Comparison of ENCODE assay signal across 21 cellular contexts in genomic region chr2:61952291-61952690, GRCh38. TPM values are rescaled to one million over a fixed set of nuclear protein-coding genes. Genes with fewer than 3 reads are reported as not detected.
A peak's percentile ranks its signal among the peaks of the same experiment; 100 is the strongest.
DNase-seq lines count a peak whose midpoint lies in the region; ATAC-seq and TF ChIP-seq lines count a peak whose summit lies in the region.
"Had no signal": no experiment of that assay in that cellular context is flagged by ENCODE, and none has a peak within 500 bp of the region (broad histone marks: within the 10 kb centered on the region; RNA-seq: fewer than 3 reads in every experiment).

No MANE protein-coding gene starts in this region.

- DNase-seq in GM23248, result peak; percentile 57
- DNase-seq in RKO (ENCODE audit: low spot score), result peak; percentile 21
- DNase-seq in endodermal cell, result no peak
- DNase-seq in mesenchymal stem cell, result no peak
- no peak for DNase-seq in activated T-cell treated with anti-CD3 and anti-CD28 coated beads, Interleukin-2, amount 50 U/mL, for 72 hours
- DNase-seq in NCI-H187 treated with DMSO at 0.1 percent for 48 hours (lab: John Stamatoyannopoulos, UW), result no peak
- no peak for DNase-seq in putamen (ENCODE audit: low spot score)
- DNase-seq: AML-193; CD4-positive, alpha-beta T cell; DMS53; GDM1; GOT3; NCI-H1105; NCI-H1436 treated with DMSO at 0.1 percent for 48 hours; NCI-H1930; NCI-H526 treated with DMSO at 0.1 percent for 48 hours; SHP77 treated with DMSO at 0.1 percent for 48 hours had no signal

- no peak overlapping the region for H3K4me2 ChIP-seq in GM23248 (ENCODE audit: unreplicated experiment)
- H3K4me2 ChIP-seq in mesenchymal stem cell (ENCODE audit: low read length, poor library complexity, severe bottlenecking), result no peak overlapping the region
- H3K4me2 ChIP-seq: A549; BLaER1 treated with 17β-estradiol and CSF1 and Interleukin-3, amounts not matched to agents 10 nM and 100 nM had no signal

- H4K8ac ChIP-seq in mesenchymal stem cell (ENCODE audit: low read length), result no peak overlapping the region

- no peak for ATAC-seq in activated T-cell treated with anti-CD3 and anti-CD28 coated beads, Interleukin-2, amount 50 U/mL, for 72 hours (replicated peaks in 1 of 2)
- ATAC-seq: A549 had no signal

- H3K79me2 ChIP-seq in GM23248 (ENCODE audit: insufficient read depth), result no peaks in the 10 kb centered on the region

- H3K9me3 ChIP-seq in GM23248 (ENCODE audit: low read depth) (no peaks in the 10 kb centered on the region), endodermal cell (ENCODE audit: control insufficient read depth, low read length) (peaks cover 16% of the 10 kb centered on the region), mesenchymal stem cell (ENCODE audit: control insufficient read depth, low read length) (peaks cover 13% of the 10 kb centered on the region)

- no peak overlapping the region for H2BK5ac ChIP-seq in mesenchymal stem cell (ENCODE audit: low read depth, low read length, poor library complexity, severe bottlenecking)

- H3K4me1 Mint-ChIP-seq in endodermal cell, result no peaks in the 10 kb centered on the region
- H3K4me1 Mint-ChIP-seq in activated T-cell treated with anti-CD3 and anti-CD28 coated beads, Interleukin-2, amount 50 U/mL, for 72 hours (ENCODE audit: low read depth), result peaks cover 5% of the 10 kb centered on the region

- H3K4me1 ChIP-seq in GM23248 (ENCODE audit: insufficient read depth) (no peaks in the 10 kb centered on the region), endodermal cell (ENCODE audit: control insufficient read depth, insufficient read depth, low read length) (no peaks in the 10 kb centered on the region), mesenchymal stem cell (ENCODE audit: control insufficient read depth, insufficient read depth, low read depth, low read length) (peaks cover 2% of the 10 kb centered on the region)

- H3K4me3 ChIP-seq in GM23248 (no peak overlapping the region), endodermal cell (ENCODE audit: low read length) (peak overlapping the region; percentile 11), mesenchymal stem cell (ENCODE audit: insufficient read depth in 1 of 2, low read depth in 1 of 2, low read length in 2 of 2) (no peak overlapping the region)
- H3K4me3 ChIP-seq: A549; BLaER1 treated with 17β-estradiol and CSF1 and Interleukin-3, amounts not matched to agents 10 nM and 100 nM; HAP-1 had no signal

- 88 to 94% methylated on average over 1 of the region's 1 CpG for WGBS in GM23248 (ENCODE audit: low coverage in 1 of 2, low lambda C conversion rate in 2 of 2, missing lambda C conversion rate in 2 of 2), 2 experiments
- 60 to 91% methylated on average over 1 of the region's 1 CpG for WGBS in endodermal cell (ENCODE audit: insufficient coverage in 1 of 2, insufficient read length in 1 of 2), 2 experiments
- WGBS in mesenchymal stem cell, result 100% methylated on average over 1 of the region's 1 CpG

- H3K23ac ChIP-seq in mesenchymal stem cell (ENCODE audit: low read length in 2 of 2), result no peak overlapping the region

- no peak overlapping the region for H2AK5ac ChIP-seq in mesenchymal stem cell (ENCODE audit: low read length, severe bottlenecking)

- H3K9ac ChIP-seq in GM23248 (no peak overlapping the region), endodermal cell (ENCODE audit: extremely low read depth, low read length, poor library complexity, severe bottlenecking) (no peak overlapping the region), mesenchymal stem cell (ENCODE audit: low read length) (no peak overlapping the region)
- H3K9ac ChIP-seq: BLaER1 treated with 17β-estradiol and CSF1 and Interleukin-3, amounts not matched to agents 10 nM and 100 nM had no signal

- H2BK12ac ChIP-seq in mesenchymal stem cell (ENCODE audit: low read length in 2 of 2), result no peak overlapping the region

- peaks cover 17% of the 10 kb centered on the region for H3K36me3 Mint-ChIP-seq in endodermal cell (ENCODE audit: low read depth)
- H3K36me3 Mint-ChIP-seq in activated T-cell treated with anti-CD3 and anti-CD28 coated beads, Interleukin-2, amount 50 U/mL, for 72 hours (ENCODE audit: insufficient read depth in 2 of 2), result peaks cover 1 to 3% of the 10 kb centered on the region in 2 donors

- H3K9me2 ChIP-seq in GM23248 (ENCODE audit: insufficient read depth), result no peaks in the 10 kb centered on the region

- no peak overlapping the region for H3K14ac ChIP-seq in mesenchymal stem cell (ENCODE audit: low read length in 2 of 2)

- H4K20me1 ChIP-seq in GM23248 (ENCODE audit: insufficient read depth), result no peaks in the 10 kb centered on the region
- H4K20me1 ChIP-seq: BLaER1 treated with 17β-estradiol and CSF1 and Interleukin-3, amounts not matched to agents 10 nM and 100 nM had no signal

- no peaks in the 10 kb centered on the region for H3K36me3 ChIP-seq in GM23248 (ENCODE audit: low read depth)
- H3K36me3 ChIP-seq in endodermal cell (ENCODE audit: control insufficient read depth, insufficient read depth, low read length), result no peaks in the 10 kb centered on the region
- no peaks in the 10 kb centered on the region for H3K36me3 ChIP-seq in mesenchymal stem cell (ENCODE audit: control insufficient read depth in 1 of 2, insufficient read depth in 2 of 2, low read depth in 1 of 2, low read length in 2 of 2)
- H3K36me3 ChIP-seq: HAP-1 had no signal

- no peak overlapping the region for H3K4ac ChIP-seq in mesenchymal stem cell (ENCODE audit: low read depth in 1 of 2, low read length in 2 of 2)

- no peaks in the 10 kb centered on the region for H3K27me3 Mint-ChIP-seq in endodermal cell (ENCODE audit: insufficient read depth)
- H3K27me3 Mint-ChIP-seq in activated T-cell treated with anti-CD3 and anti-CD28 coated beads, Interleukin-2, amount 50 U/mL, for 72 hours (ENCODE audit: low read depth), result no peaks in the 10 kb centered on the region
- H3K27me3 Mint-ChIP-seq: CD4-positive, alpha-beta T cell had no signal

- no peaks in the 10 kb centered on the region for H3F3A ChIP-seq in GM23248 (ENCODE audit: insufficient read depth)

- no peak for TF ChIP-seq CTCF in endodermal cell (conservative IDR thresholded peaks at IDR 0.05)

- H3K4me3 Mint-ChIP-seq in endodermal cell, result no peak overlapping the region
- no peak overlapping the region for H3K4me3 Mint-ChIP-seq in activated T-cell treated with anti-CD3 and anti-CD28 coated beads, Interleukin-2, amount 50 U/mL, for 72 hours
- H3K4me3 Mint-ChIP-seq: CD4-positive, alpha-beta T cell had no signal

- peaks cover 19% of the 10 kb centered on the region for H3K9me3 Mint-ChIP-seq in endodermal cell
- H3K9me3 Mint-ChIP-seq in activated T-cell treated with anti-CD3 and anti-CD28 coated beads, Interleukin-2, amount 50 U/mL, for 72 hours, result no peaks in the 10 kb centered on the region

- H3K18ac ChIP-seq in mesenchymal stem cell (ENCODE audit: low read depth in 1 of 2, low read length in 2 of 2), result no peak overlapping the region

- H3K79me1 ChIP-seq in mesenchymal stem cell (replicated peaks; ENCODE audit: low read length, poor library complexity, severe bottlenecking), result peaks cover 4% of the 10 kb centered on the region

- in situ Hi-C loops in GM23248 (cut with MboI), result no loop called here

- H2BK15ac ChIP-seq in mesenchymal stem cell (ENCODE audit: low read depth, poor library complexity, severe bottlenecking), result no peak overlapping the region

- H3K27ac Mint-ChIP-seq in endodermal cell, result no peak overlapping the region
- H3K27ac Mint-ChIP-seq in activated T-cell treated with anti-CD3 and anti-CD28 coated beads, Interleukin-2, amount 50 U/mL, for 72 hours, result no peak overlapping the region
- H3K27ac Mint-ChIP-seq: CD4-positive, alpha-beta T cell had no signal

- H3K27me3 ChIP-seq in GM23248 (replicated peaks; ENCODE audit: insufficient read depth) (no peaks in the 10 kb centered on the region), endodermal cell (ENCODE audit: control insufficient read depth, insufficient read depth, low read length, poor library complexity, severe bottlenecking) (no peaks in the 10 kb centered on the region), mesenchymal stem cell (ENCODE audit: control insufficient read depth in 1 of 2, insufficient read depth in 1 of 2, low read length in 2 of 2) (no peaks in the 10 kb centered on the region)
- H3K27me3 ChIP-seq: BLaER1 treated with 17β-estradiol and CSF1 and Interleukin-3, amounts not matched to agents 10 nM and 100 nM had no signal

- H4K91ac ChIP-seq in mesenchymal stem cell (ENCODE audit: low read length), result no peak overlapping the region

- no peak overlapping the region for H2BK120ac ChIP-seq in mesenchymal stem cell (ENCODE audit: low read depth, low read length)

- H2AFZ ChIP-seq in GM23248, result no peak overlapping the region
- H2AFZ ChIP-seq in mesenchymal stem cell (ENCODE audit: low read depth, low read length), result no peak overlapping the region

- H3K27ac ChIP-seq in GM23248 (no peak overlapping the region; the same call in 1 of the 2 replicates), endodermal cell (ENCODE audit: low read depth, low read length) (no peak overlapping the region), mesenchymal stem cell (ENCODE audit: low read length, poor library complexity, severe bottlenecking) (peak overlapping the region; percentile 12)
- H3K27ac ChIP-seq: A549; BLaER1 treated with 17β-estradiol and CSF1 and Interleukin-3, amounts not matched to agents 10 nM and 100 nM; RWPE1 had no signal

RNA-seq across cellular contexts. Expression of gene COMMD1, which starts 46.8 kb away (rescaled TPM):
- total RNA-seq in GM23248 (2014; rRNA removed; shearing (Covaris generic)), result 37.4 and 40.5 TPM in 2 replicates
- polyA plus RNA-seq in GM23248 (2016; fragmentation: Nextera tagmentation; extraction: Ambion mirVana), result 71.9 and 74.2 TPM in 2 replicates
- total RNA-seq in endodermal cell, result 10 to 100 TPM; 27.8 to 28.4 TPM
- polyA plus RNA-seq in endodermal cell (2013, experiment 1 of 2), result 37.4 TPM
- 39.8 TPM for polyA plus RNA-seq in endodermal cell (2013, experiment 2 of 2)
- polyA plus RNA-seq in mesenchymal stem cell (2013, experiment 1 of 2), result 55.4 TPM
- polyA plus RNA-seq in mesenchymal stem cell (2013, experiment 2 of 2), result 56.8 TPM
- total RNA-seq in activated T-cell treated with anti-CD3 and anti-CD28 coated beads, Interleukin-2, amount 50 U/mL, for 72 hours, result 10 to 100 TPM; 34.3 to 34.7 TPM

Comparison
In these comparisons a context has a peak if more than half of its experiments do, and no peak if none do; other contexts are left out.
1. DNase-seq: peak in GM23248 (single experiment) and RKO (single experiment); none in endodermal cell (single experiment), mesenchymal stem cell (single experiment), activated T-cell treated with anti-CD3 and anti-CD28 coated beads, Interleukin-2, amount 50 U/mL, for 72 hours (0 of 2), NCI-H187 treated with DMSO at 0.1 percent for 48 hours (single experiment) and putamen (single experiment).